9 cellular contexts compared by ENCODE assay signal in genomic region chr12:52232916-52233461, GRCh38. TPM values are rescaled to one million over a fixed set of nuclear protein-coding genes. Genes with fewer than 3 reads are reported as not detected.
A peak's percentile ranks its signal among the peaks of the same experiment; 100 is the strongest.
DNase-seq lines count a peak whose midpoint lies in the region; ATAC-seq and TF ChIP-seq lines count a peak whose summit lies in the region.
"Had no signal": no experiment of that assay in that cellular context is flagged by ENCODE, and none has a peak within 500 bp of the region (broad histone marks: within the 10 kb centered on the region; RNA-seq: fewer than 3 reads in every experiment).

KRT7 (plus strand) TSS chr12:52233243; CDS start chr12:52233297, 54 bp downstream.

- H3K36me3 Mint-ChIP-seq in T-helper 17 cell (ENCODE audit: low read depth) (peaks cover 15% of the 10 kb centered on the region), osteocyte (ENCODE audit: unreplicated experiment) (no peaks in the 10 kb centered on the region)

- DNase-seq in DMS53 treated with DMSO at 0.1 percent for 48 hours (lab: John Stamatoyannopoulos, UW; ENCODE audit: unreplicated experiment) (peak; percentile 93), T-helper 17 cell (no peak), glomerular endothelial cell (ENCODE audit: extremely low read depth, low read depth, low spot score) (no peak), osteocyte (ENCODE audit: extremely low spot score, unreplicated experiment) (no peak)
- no peak for DNase-seq in stimulated activated CD4-positive, alpha-beta T cell treated with anti-CD3 and anti-CD28 coated beads, Interleukin-2, amount 100 ng/mL, for 24 hours

- peak; percentile 6 for TF ChIP-seq CTCF in osteocyte (IDR thresholded peaks at IDR 0.05)

- no peaks in the 10 kb centered on the region for H3K9me3 ChIP-seq in T-helper 17 cell (ENCODE audit: control insufficient read depth, low read length, poor library complexity, severe bottlenecking)

- H3K4me3 Mint-ChIP-seq in T-helper 17 cell, result peak within 1 kb of the TSS; percentile 57
- H3K4me3 Mint-ChIP-seq in osteocyte (ENCODE audit: unreplicated experiment), result peak within 1 kb of the TSS; percentile 77

- H3K4me1 Mint-ChIP-seq in T-helper 17 cell (peaks cover 5% of the 10 kb centered on the region), osteocyte (ENCODE audit: unreplicated experiment) (peaks cover 69% of the 10 kb centered on the region)

- H3K27ac Mint-ChIP-seq in T-helper 17 cell, result no peak within 1 kb of the TSS
- peak within 1 kb of the TSS; percentile 94 for H3K27ac Mint-ChIP-seq in osteocyte (ENCODE audit: unreplicated experiment)

- ATAC-seq in T-helper 17 cell (no peak), GM18519 (IDR thresholded peaks at IDR 0.05; ENCODE audit: low FRiP score, unreplicated experiment) (no peak), GM19455 (IDR thresholded peaks at IDR 0.05; ENCODE audit: unreplicated experiment) (no peak), GM21390 (IDR thresholded peaks at IDR 0.05; ENCODE audit: unreplicated experiment) (no peak)

- H3K27me3 Mint-ChIP-seq in T-helper 17 cell (peaks cover 75% of the 10 kb centered on the region), osteocyte (ENCODE audit: unreplicated experiment) (no peaks in the 10 kb centered on the region)

- no peaks in the 10 kb centered on the region for H3K9me3 Mint-ChIP-seq in osteocyte (ENCODE audit: unreplicated experiment)

RNA-seq across cellular contexts. Expression of gene KRT7, which starts in this region (rescaled TPM):
- total RNA-seq in T-helper 17 cell, result under 1 TPM in 1 of 2 donors, not detected in 1; 0.70 TPM
- total RNA-seq in glomerular endothelial cell, result 92.6 and 240 TPM in 2 replicates
- 168 and 178 TPM in 2 replicates for total RNA-seq in osteocyte
- total RNA-seq: mononuclear cell had no signal

Comparison
In these comparisons a context has a peak if more than half of its experiments do, and no peak if none do; other contexts are left out.
1. RNA of gene KRT7 (total RNA-seq): 168 to 178 TPM in osteocyte and 92.6 to 240 TPM in glomerular endothelial cell; 0.70 TPM in T-helper 17 cell; every median in the first group is over 10 times any median in the second.